8 cellular contexts compared by ENCODE assay signal in the genomic region with DNA sequence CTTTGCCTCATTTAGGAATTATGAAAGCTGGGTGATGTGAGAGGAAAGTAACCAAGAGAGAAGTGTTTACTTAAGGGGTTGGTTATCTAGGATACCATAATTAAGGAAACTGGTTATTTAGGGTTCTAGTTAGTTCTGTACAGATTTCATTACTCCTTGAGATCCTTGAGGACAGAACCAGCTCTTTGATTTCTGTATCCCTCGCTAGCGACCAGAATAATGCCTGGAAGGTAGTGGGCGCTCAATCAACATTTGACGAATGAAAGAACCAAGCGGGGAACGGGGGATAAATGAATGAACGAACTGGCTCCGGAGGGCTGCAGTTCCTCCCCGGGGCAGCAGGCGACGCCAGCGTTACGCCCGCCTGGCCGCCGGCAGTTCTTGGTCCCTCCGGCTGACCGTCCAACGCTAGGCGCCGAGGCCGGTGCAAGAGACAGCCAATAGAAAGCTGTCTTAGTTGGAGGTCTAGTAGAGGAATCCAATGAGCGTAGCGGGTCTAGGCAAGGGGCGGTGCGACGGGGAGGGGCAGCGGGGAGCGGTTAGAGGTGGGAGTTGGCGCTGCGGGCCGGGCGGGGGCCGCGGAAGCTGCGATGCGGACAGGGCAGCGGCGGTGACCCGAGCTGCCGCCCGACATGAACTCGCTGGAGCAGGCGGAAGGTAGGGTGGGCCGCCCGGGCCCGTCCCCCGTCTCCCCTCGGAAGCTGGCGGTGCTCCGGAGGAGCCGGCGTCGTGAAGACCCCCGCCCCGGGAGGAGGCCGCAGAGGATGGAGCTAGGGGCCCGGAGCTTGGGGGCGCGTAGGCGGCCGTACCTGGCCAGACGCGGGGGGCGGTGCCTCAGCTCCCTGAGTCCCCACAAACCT. TPM values are rescaled to one million over a fixed set of nuclear protein-coding genes. Genes with fewer than 3 reads are reported as not detected.
DNase-seq lines count a peak whose midpoint lies in the region; ATAC-seq and TF ChIP-seq lines count a peak whose summit lies in the region.

A gene with protein sequence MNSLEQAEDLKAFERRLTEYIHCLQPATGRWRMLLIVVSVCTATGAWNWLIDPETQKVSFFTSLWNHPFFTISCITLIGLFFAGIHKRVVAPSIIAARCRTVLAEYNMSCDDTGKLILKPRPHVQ (plus strand): TSS at position 542 of the 860 bp plus-strand sequence. CDS start 91 bp downstream, at position 633.

- H3K4me1 Mint-ChIP-seq in CD8-positive, alpha-beta T cell (ENCODE audit: low read depth), result peaks cover 27% of the 10 kb centered on the region

- DNase-seq in CD8-positive, alpha-beta T cell, result peak; percentile 86 to 95 (median 91)
- DNase-seq in NCI-H82 (lab: John Stamatoyannopoulos, UW), result peak; percentile 97
- DNase-seq in activated CD4-positive, alpha-beta T cell treated with anti-CD3 and anti-CD28 coated beads, Interleukin-2, amount 50 U/mL, for 48 hours, result peak; percentile 92 to 93
- peak; percentile 87 to 95 (median 94) for DNase-seq in dorsolateral prefrontal cortex
- DNase-seq in right lobe of liver, result peak; percentile 93 to 96 (median 96)
- DNase-seq in stimulated activated CD4-positive, alpha-beta T cell treated with anti-CD3 and anti-CD28 coated beads, Interleukin-4, amount 100 ng/mL, for 4 hours, result peak; percentile 88 to 90

- WGBS in right lobe of liver (ENCODE audit: insufficient coverage, low coverage, low lambda C conversion rate, missing lambda C conversion rate), result 3% methylated on average over 20 of the region's 65 CpGs

- H3K4me3 ChIP-seq in CD8-positive, alpha-beta T cell (ENCODE audit: low read depth, low read length), result peak within 1 kb of the TSS; percentile 79
- H3K4me3 ChIP-seq in dorsolateral prefrontal cortex, result peak within 1 kb of the TSS; percentile 71 to 100 (median 99)
- peak within 1 kb of the TSS; percentile 89 to 100 (median 99) for H3K4me3 ChIP-seq in right lobe of liver

- ATAC-seq in CD8-positive, alpha-beta T cell, result peak; percentile 93
- ATAC-seq in GM19438 (IDR thresholded peaks at IDR 0.05; ENCODE audit: low read depth, unreplicated experiment) (peak; percentile 99), HG03575 (IDR thresholded peaks at IDR 0.05; ENCODE audit: extremely low read depth, insufficient number of reproducible peaks, low FRiP score, unreplicated experiment) (peak; percentile 91), right lobe of liver (peak; percentile 99 to 100 (median 100))

- TF ChIP-seq POLR2A in right lobe of liver (IDR thresholded peaks at IDR 0.05), result peak; percentile 68

- no peaks in the 10 kb centered on the region for H3K27me3 ChIP-seq in CD8-positive, alpha-beta T cell (ENCODE audit: insufficient read depth, low read length)
- no peaks in the 10 kb centered on the region for H3K27me3 ChIP-seq in dorsolateral prefrontal cortex
- H3K27me3 ChIP-seq in right lobe of liver, result no peaks in the 10 kb centered on the region

- no peaks in the 10 kb centered on the region for H3K36me3 ChIP-seq in CD8-positive, alpha-beta T cell (ENCODE audit: insufficient read depth, low read length)
- peaks cover 0 to 5% (median 0%) of the 10 kb centered on the region in 4 donors for H3K36me3 ChIP-seq in right lobe of liver

- peak within 1 kb of the TSS; percentile 65 for H3K27ac ChIP-seq in CD8-positive, alpha-beta T cell (ENCODE audit: low read depth, low read length)
- H3K27ac ChIP-seq in dorsolateral prefrontal cortex (peak within 1 kb of the TSS in 55 of 59 donors; percentile 27 to 93 (median 81)), right lobe of liver (peak within 1 kb of the TSS; percentile 56 to 84 (median 82))

- peaks cover 17% of the 10 kb centered on the region for H3K4me1 ChIP-seq in CD8-positive, alpha-beta T cell (ENCODE audit: insufficient read depth, low read length)
- H3K4me1 ChIP-seq in right lobe of liver, result peaks cover 0 to 9% (median 0%) of the 10 kb centered on the region in 4 donors

- no peaks in the 10 kb centered on the region for H3K27me3 Mint-ChIP-seq in CD8-positive, alpha-beta T cell (ENCODE audit: low read depth)

- intact Hi-C loops in CD8-positive, alpha-beta T cell (cut with DNase I, micrococcal nuclease), result loop anchor here (1.0 to 10.0 kb wide), 13 partner anchors 40 to 781 kb away; partner anchors contain the start of genes BRD7 (in 1 of the 2), CYLD (in 1 of the 2), HEATR3 (in 1 of the 2) and NKD1 (in 1 of the 2)
- intact Hi-C loops in dorsolateral prefrontal cortex (cut with DNase I) (loop anchor here (1.0 to 10.0 kb wide), 12 partner anchors 41 to 720 kb away; partner anchors contain the start of genes BRD7 (in 2 of the 2), TENT4B (in 2 of the 2) and CYLD (in 1 of the 2)), right lobe of liver (cut with DNase I) (loop anchor here in 1 of 2 donors (10.0 kb wide), 1 partner anchor 190 kb away; no protein-coding TSS in a partner anchor)

- peak within 1 kb of the TSS; percentile 97 for H3K4me3 Mint-ChIP-seq in CD8-positive, alpha-beta T cell

- CTCF ChIA-PET in CD8-positive, alpha-beta T cell (lab: Charles Lee), result interaction anchor here (0.6 to 4.7 kb wide), 37 partner anchors 10 to 782 kb away, joined by 3 to 68 read pairs (median 4); partner anchors contain the start of gene HEATR3

- peak; percentile 99 for TF ChIP-seq CTCF in CD8-positive, alpha-beta T cell (IDR thresholded peaks at IDR 0.05)
- TF ChIP-seq CTCF in dorsolateral prefrontal cortex (IDR thresholded peaks at IDR 0.05 in 54 of 56, conservative IDR thresholded peaks at IDR 0.05 in 2 of 56; ENCODE audit: low read depth in 1 of 56, partially characterized antibody in 56 of 56) (peak; percentile 97 to 100 (median 100)), right lobe of liver (IDR thresholded peaks at IDR 0.05) (peak; percentile 98 to 100 (median 100))

- POLR2A ChIA-PET in CD8-positive, alpha-beta T cell (lab: Charles Lee), result interaction anchor here (0.7 to 2.9 kb wide), 10 partner anchors 14 to 781 kb away, joined by 3 to 22 read pairs (median 5); partner anchors contain the start of genes HEATR3 and TENT4B

- peaks cover 15% of the 10 kb centered on the region for H3K36me3 Mint-ChIP-seq in CD8-positive, alpha-beta T cell

- peak within 1 kb of the TSS; percentile 94 for H3K27ac Mint-ChIP-seq in CD8-positive, alpha-beta T cell

- no peaks in the 10 kb centered on the region for H3K9me3 Mint-ChIP-seq in CD8-positive, alpha-beta T cell

- no peaks in the 10 kb centered on the region for H3K9me3 ChIP-seq in CD8-positive, alpha-beta T cell (ENCODE audit: low read length)
- no peaks in the 10 kb centered on the region for H3K9me3 ChIP-seq in right lobe of liver

RNA-seq across cellular contexts. Expression of the gene that starts here (rescaled TPM):
- 10 to 100 TPM; 37.6 to 41.0 TPM for total RNA-seq in CD8-positive, alpha-beta T cell
- total RNA-seq in dorsolateral prefrontal cortex (10 to 100 TPM; 16.8 to 35.7 (median 24.8) TPM), right lobe of liver (1 to 10 TPM; 6.0 to 9.6 (median 7.5) TPM)

Comparison
In these comparisons a context has a peak if more than half of its experiments do, and no peak if none do; other contexts are left out.
1. Peak in every context shown above with its lines: DNase-seq, ATAC-seq, H3K4me3 ChIP-seq and H3K27ac ChIP-seq.